ENCODE assay signal across 1 cellular context in genomic region chrX:37652589-37653271, GRCh38.
TF ChIP-seq lines count a peak whose summit lies in the region.

No MANE protein-coding gene starts in this region.

TF ChIP-seq in K562, 482 proteins besides CTCF, POLR2A, EP300 and RAD21 (continued from another document and continues in another):
- 0 out of 2 replicates have a peak, but pooled peaks have one; percentile 24 for TF ChIP-seq JUND (IDR thresholded peaks at IDR 0.05; ENCODE audit: borderline replicate concordance, low read depth, low read length)
- TF ChIP-seq JUND (tag; IDR thresholded peaks at IDR 0.05; ENCODE audit: borderline replicate concordance, low read depth, low read length), result no peak
- TF ChIP-seq JUN (IDR thresholded peaks at IDR 0.05; ENCODE audit: borderline replicate concordance, low read depth, low read length), result no peak
- no peak for TF ChIP-seq JUN (CRISPR knock-in tag; IDR thresholded peaks at IDR 0.05; ENCODE audit: borderline replicate concordance)
- TF ChIP-seq NCOR1 (IDR thresholded peaks at IDR 0.05), result peak; percentile 91
- no peak for TF ChIP-seq SP2 (IDR thresholded peaks at IDR 0.05; ENCODE audit: extremely low read depth, low read depth, low read length, poor library complexity, severe bottlenecking)
- TF ChIP-seq KLF6 (CRISPR knock-in tag; IDR thresholded peaks at IDR 0.05; ENCODE audit: borderline replicate concordance), result no peak
- no peak for TF ChIP-seq USF2 (CRISPR knock-in tag; IDR thresholded peaks at IDR 0.05)
- peak; percentile 17; the same call in 1 of the 2 replicates for TF ChIP-seq CXXC5 (CRISPR knock-in tag; IDR thresholded peaks at IDR 0.05)
- TF ChIP-seq C11orf30 (IDR thresholded peaks at IDR 0.05; ENCODE audit: low read depth), result no peak
- TF ChIP-seq ZKSCAN3 (CRISPR knock-in tag; IDR thresholded peaks at IDR 0.05), result no peak
- TF ChIP-seq FOXK1 (CRISPR knock-in tag; IDR thresholded peaks at IDR 0.05; ENCODE audit: borderline replicate concordance), result no peak
- TF ChIP-seq IRF9 (tag; IDR thresholded peaks at IDR 0.05), result no peak
- TF ChIP-seq ZNF77 (CRISPR knock-in tag; IDR thresholded peaks at IDR 0.05), result no peak
- TF ChIP-seq RAD51 (IDR thresholded peaks at IDR 0.05; ENCODE audit: borderline replicate concordance, low read depth), result no peak
- TF ChIP-seq E2F8 (IDR thresholded peaks at IDR 0.05; ENCODE audit: low read depth, partially characterized antibody), result no peak
- TF ChIP-seq MECOM (CRISPR knock-in tag; IDR thresholded peaks at IDR 0.05), result no peak
- TF ChIP-seq PHF20 (IDR thresholded peaks at IDR 0.05; ENCODE audit: partially characterized antibody), result no peak
- TF ChIP-seq SLC30A9 (CRISPR knock-in tag; IDR thresholded peaks at IDR 0.05), result no peak
- no peak for TF ChIP-seq ZFX (CRISPR knock-in tag; IDR thresholded peaks at IDR 0.05)
- no peak for TF ChIP-seq ARID4B (CRISPR knock-in tag; IDR thresholded peaks at IDR 0.05)
- TF ChIP-seq MED1 (CRISPR knock-in tag; IDR thresholded peaks at IDR 0.05; ENCODE audit: borderline replicate concordance), result no peak
- TF ChIP-seq CHAMP1 (IDR thresholded peaks at IDR 0.05), result peak; percentile 55; the same call in 1 of the 2 replicates
- no peak for TF ChIP-seq STAG1 (CRISPR knock-in tag; IDR thresholded peaks at IDR 0.05; ENCODE audit: borderline replicate concordance)
- TF ChIP-seq ZNF592 (IDR thresholded peaks at IDR 0.05), result no peak; the same call in 1 of the 2 replicates
- TF ChIP-seq ZNF551 (CRISPR knock-in tag; IDR thresholded peaks at IDR 0.05), result no peak
- no peak for TF ChIP-seq ZNF79 (CRISPR knock-in tag; IDR thresholded peaks at IDR 0.05; ENCODE audit: low read depth)
- TF ChIP-seq ATF4 (CRISPR knock-in tag; IDR thresholded peaks at IDR 0.05), result no peak
- no peak for TF ChIP-seq MAFF (IDR thresholded peaks at IDR 0.05; ENCODE audit: low read length)
- no peak for TF ChIP-seq MEF2D (tag; conservative IDR thresholded peaks at IDR 0.05; ENCODE audit: low read depth)
- no peak for TF ChIP-seq FIP1L1 (IDR thresholded peaks at IDR 0.05; ENCODE audit: low read depth, low read length, poor library complexity, severe bottlenecking)
- TF ChIP-seq SAP30 (IDR thresholded peaks at IDR 0.05; ENCODE audit: borderline replicate concordance, insufficient read depth, low read depth, low read length, poor library complexity, severe bottlenecking), result no peak
- TF ChIP-seq ZNF445 (CRISPR knock-in tag; IDR thresholded peaks at IDR 0.05; ENCODE audit: low read depth), result no peak
- TF ChIP-seq MCM2 (IDR thresholded peaks at IDR 0.05; ENCODE audit: low read depth), result no peak
- TF ChIP-seq ZBTB49 (CRISPR knock-in tag; IDR thresholded peaks at IDR 0.05; ENCODE audit: borderline replicate concordance), result no peak
- no peak for TF ChIP-seq SPI1 (IDR thresholded peaks at IDR 0.05; ENCODE audit: borderline replicate concordance, low read depth, low read length)
- TF ChIP-seq KLF10 (CRISPR knock-in tag; IDR thresholded peaks at IDR 0.05), result no peak
- peak; percentile 77 for TF ChIP-seq NFIC (IDR thresholded peaks at IDR 0.05)
